11 cellular contexts compared by ENCODE assay signal in genomic region chr2:161088658-161089350, GRCh38.
DNase-seq lines count a peak whose midpoint lies in the region; ATAC-seq lines count a peak whose summit lies in the region.
"Had no signal": no experiment of that assay in that cellular context is flagged by ENCODE, and none has a peak within 500 bp of the region (broad histone marks: within the 10 kb centered on the region; RNA-seq: fewer than 3 reads in every experiment).

No MANE protein-coding gene starts in this region.

- H3K4me1 Mint-ChIP-seq in activated CD4-positive, alpha-beta T cell treated with anti-CD3 and anti-CD28 coated beads, Interleukin-2, amount 10 ng/mL, durations not matched to agents 24 days and 14 days: peaks cover 46% of the 10 kb centered on the region
- H3K4me1 Mint-ChIP-seq in stimulated activated memory B cell treated with anti-CD40 and anti-IgM and Interleukin-4, amounts not matched to agents 10 μg/mL and 1 μg/mL and 100 μg/mL, for 72 hours: peaks cover 41% of the 10 kb centered on the region
- peaks cover 39% of the 10 kb centered on the region for H3K4me1 Mint-ChIP-seq in activated T-cell treated with anti-CD3 and anti-CD28 coated beads, Interleukin-2, amount 50 U/mL, for 24 hours (ENCODE audit: low read depth)

- ATAC-seq in GM21825 (IDR thresholded peaks at IDR 0.05; ENCODE audit: unreplicated experiment) (peak; percentile 93), HG03378 (IDR thresholded peaks at IDR 0.05; ENCODE audit: unreplicated experiment) (peak; percentile 94)
- peak; percentile 96 for ATAC-seq in stimulated activated memory B cell treated with anti-CD40 and anti-IgM and Interleukin-4, amounts not matched to agents 10 μg/mL and 1 μg/mL and 100 μg/mL, for 72 hours

- H3K9me3 Mint-ChIP-seq in activated CD4-positive, alpha-beta T cell treated with anti-CD3 and anti-CD28 coated beads, Interleukin-2, amount 10 ng/mL, durations not matched to agents 24 days and 14 days: peaks cover 9% of the 10 kb centered on the region
- H3K9me3 Mint-ChIP-seq in stimulated activated memory B cell treated with anti-CD40 and anti-IgM and Interleukin-4, amounts not matched to agents 10 μg/mL and 1 μg/mL and 100 μg/mL, for 72 hours: no peaks in the 10 kb centered on the region
- no peaks in the 10 kb centered on the region for H3K9me3 Mint-ChIP-seq in activated T-cell treated with anti-CD3 and anti-CD28 coated beads, Interleukin-2, amount 50 U/mL, for 24 hours

- peaks cover 5% of the 10 kb centered on the region for H3K36me3 Mint-ChIP-seq in activated CD4-positive, alpha-beta T cell treated with anti-CD3 and anti-CD28 coated beads, Interleukin-2, amount 10 ng/mL, durations not matched to agents 24 days and 14 days (ENCODE audit: low read depth)
- H3K36me3 Mint-ChIP-seq in stimulated activated memory B cell treated with anti-CD40 and anti-IgM and Interleukin-4, amounts not matched to agents 10 μg/mL and 1 μg/mL and 100 μg/mL, for 72 hours: no peaks in the 10 kb centered on the region
- H3K36me3 Mint-ChIP-seq in activated T-cell treated with anti-CD3 and anti-CD28 coated beads, Interleukin-2, amount 50 U/mL, for 24 hours (ENCODE audit: low read depth): no peaks in the 10 kb centered on the region

- H3K27me3 Mint-ChIP-seq in activated CD4-positive, alpha-beta T cell treated with anti-CD3 and anti-CD28 coated beads, Interleukin-2, amount 10 ng/mL, durations not matched to agents 24 days and 14 days: no peaks in the 10 kb centered on the region
- no peaks in the 10 kb centered on the region for H3K27me3 Mint-ChIP-seq in stimulated activated memory B cell treated with anti-CD40 and anti-IgM and Interleukin-4, amounts not matched to agents 10 μg/mL and 1 μg/mL and 100 μg/mL, for 72 hours
- no peaks in the 10 kb centered on the region for H3K27me3 Mint-ChIP-seq in activated T-cell treated with anti-CD3 and anti-CD28 coated beads, Interleukin-2, amount 50 U/mL, for 24 hours

- peak overlapping the region; percentile 14 for H3K27ac Mint-ChIP-seq in activated CD4-positive, alpha-beta T cell treated with anti-CD3 and anti-CD28 coated beads, Interleukin-2, amount 10 ng/mL, durations not matched to agents 24 days and 14 days
- peak overlapping the region; percentile 46 for H3K27ac Mint-ChIP-seq in stimulated activated memory B cell treated with anti-CD40 and anti-IgM and Interleukin-4, amounts not matched to agents 10 μg/mL and 1 μg/mL and 100 μg/mL, for 72 hours
- no peak overlapping the region for H3K27ac Mint-ChIP-seq in activated T-cell treated with anti-CD3 and anti-CD28 coated beads, Interleukin-2, amount 50 U/mL, for 24 hours

- DNase-seq in activated CD4-positive, alpha-beta T cell treated with anti-CD3 and anti-CD28 coated beads, Interleukin-2, amount 10 ng/mL, durations not matched to agents 24 days and 14 days: no peak
- no peak for DNase-seq in activated CD4-positive, alpha-beta T cell treated with anti-CD3 and anti-CD28 coated beads for 1 hour
- DNase-seq in hypothalamus (lab: John Stamatoyannopoulos, UW) (no peak), globus pallidus (ENCODE audit: low spot score) (no peak)
- DNase-seq in activated T-cell treated with anti-CD3 and anti-CD28 coated beads, Interleukin-2, amount 50 U/mL, for 24 hours: no peak
- DNase-seq: GF-D8, mammary epithelial cell, retina had no signal

- intact Hi-C loops in activated CD4-positive, alpha-beta T cell treated with anti-CD3 and anti-CD28 coated beads, Interleukin-2, amount 10 ng/mL, durations not matched to agents 24 days and 14 days (cut with micrococcal nuclease): no loop called here

- H3K4me3 Mint-ChIP-seq in activated CD4-positive, alpha-beta T cell treated with anti-CD3 and anti-CD28 coated beads, Interleukin-2, amount 10 ng/mL, durations not matched to agents 24 days and 14 days: peak overlapping the region; percentile 16
- H3K4me3 Mint-ChIP-seq in stimulated activated memory B cell treated with anti-CD40 and anti-IgM and Interleukin-4, amounts not matched to agents 10 μg/mL and 1 μg/mL and 100 μg/mL, for 72 hours: peak overlapping the region; percentile 38
- no peak overlapping the region for H3K4me3 Mint-ChIP-seq in activated T-cell treated with anti-CD3 and anti-CD28 coated beads, Interleukin-2, amount 50 U/mL, for 24 hours
